ENCODE assay signal across 26 cellular contexts in the genomic region with DNA sequence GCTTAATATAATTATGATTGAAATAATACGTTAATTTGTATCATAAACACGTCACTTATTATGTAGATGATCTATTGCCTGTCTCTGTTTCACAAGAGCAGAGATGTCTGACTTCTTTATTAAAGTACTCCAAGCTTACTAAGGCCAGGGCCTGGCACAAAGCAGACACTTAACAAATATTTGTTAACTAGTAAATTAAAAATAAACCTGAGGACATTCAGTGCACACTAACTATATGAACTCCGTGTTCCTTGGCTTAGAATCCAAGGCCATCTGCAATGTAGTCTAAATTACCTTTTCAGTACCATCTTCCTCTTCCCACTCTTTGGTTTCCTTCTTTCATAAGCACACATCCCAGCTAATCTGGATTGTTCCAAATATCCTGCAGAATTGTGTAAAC.
"Had no signal": no experiment of that assay in that cellular context is flagged by ENCODE, and none has a peak within 500 bp of the region (broad histone marks: within the 10 kb centered on the region; RNA-seq: fewer than 3 reads in every experiment).

No MANE protein-coding gene starts in this region.

- H3K4me3 ChIP-seq: hepatocyte, lower lobe of right lung, right atrium auricular region, right lobe of liver, smooth muscle cell, testis, thyroid gland, transverse colon, upper lobe of left lung had no signal

- H3K9me3 ChIP-seq: lower lobe of right lung, right atrium auricular region, right lobe of liver, testis, thyroid gland, transverse colon, upper lobe of left lung had no signal

- ATAC-seq: left cardiac atrium; left lobe of liver; lower lobe of right lung; naive thymus-derived CD8-positive, alpha-beta T cell; right lobe of liver; stimulated activated memory B cell treated with anti-CD40 and anti-IgM and Interleukin-4, amounts not matched to agents 10 μg/mL and 1 μg/mL and 100 μg/mL, for 72 hours; stimulated activated naive CD8-positive, alpha-beta T cell treated with anti-CD3 and anti-CD28 coated beads, Interleukin-15, amount 100 ng/mL, for 72 hours had no signal

- H3K4me3 Mint-ChIP-seq: naive thymus-derived CD8-positive, alpha-beta T cell; nephron; neural crest cell; stimulated activated memory B cell treated with anti-CD40 and anti-IgM and Interleukin-4, amounts not matched to agents 10 μg/mL and 1 μg/mL and 100 μg/mL, for 72 hours; stimulated activated naive CD8-positive, alpha-beta T cell treated with anti-CD3 and anti-CD28 coated beads, Interleukin-15, amount 100 ng/mL, for 72 hours had no signal

- H3K27ac Mint-ChIP-seq: naive thymus-derived CD8-positive, alpha-beta T cell; nephron; stimulated activated memory B cell treated with anti-CD40 and anti-IgM and Interleukin-4, amounts not matched to agents 10 μg/mL and 1 μg/mL and 100 μg/mL, for 72 hours; stimulated activated naive CD8-positive, alpha-beta T cell treated with anti-CD3 and anti-CD28 coated beads, Interleukin-15, amount 100 ng/mL, for 72 hours had no signal

- DNase-seq: kidney glomerular epithelial cell; left cardiac atrium; lower lobe of right lung; mammary epithelial cell; naive thymus-derived CD8-positive, alpha-beta T cell; nucleus accumbens; right lobe of liver; stimulated activated CD4-positive, alpha-beta T cell treated with anti-CD3 and anti-CD28 coated beads, Interleukin-1b, Interleukin-23, amount 100 ng/mL, for 48 hours; stimulated activated CD4-positive, alpha-beta T cell treated with anti-CD3 and anti-CD28 coated beads, Interleukin-2, amount 100 ng/mL, for 48 hours; stimulated activated CD4-positive, alpha-beta T cell treated with anti-CD3 and anti-CD28 coated beads, Interleukin-4, amount 100 ng/mL, for 4 hours; stimulated activated CD8-positive, alpha-beta memory T cell treated with anti-CD3 and anti-CD28 coated beads, Interleukin-4, amount 100 ng/mL, for 48 hours; stimulated activated naive CD4-positive, alpha-beta T cell treated with Interleukin-2 at 50 U/mL for 16 hours; stimulated activated naive CD8-positive, alpha-beta T cell treated with anti-CD3 and anti-CD28 coated beads, Interleukin-15, amount 100 ng/mL, for 72 hours; substantia nigra; testis; thyroid gland; transverse colon; upper lobe of left lung had no signal

- H3K4me1 ChIP-seq: lower lobe of right lung, parathyroid adenoma, right atrium auricular region, right lobe of liver, testis, transverse colon, upper lobe of left lung had no signal

- H3K27me3 ChIP-seq: hepatocyte, right atrium auricular region, right lobe of liver, testis, thyroid gland, transverse colon, upper lobe of left lung had no signal

- H3K4me1 Mint-ChIP-seq: naive thymus-derived CD8-positive, alpha-beta T cell; nephron; stimulated activated memory B cell treated with anti-CD40 and anti-IgM and Interleukin-4, amounts not matched to agents 10 μg/mL and 1 μg/mL and 100 μg/mL, for 72 hours; stimulated activated naive CD8-positive, alpha-beta T cell treated with anti-CD3 and anti-CD28 coated beads, Interleukin-15, amount 100 ng/mL, for 72 hours had no signal

- H3K4me2 ChIP-seq: hepatocyte, smooth muscle cell had no signal

- H3K36me3 Mint-ChIP-seq: naive thymus-derived CD8-positive, alpha-beta T cell; stimulated activated memory B cell treated with anti-CD40 and anti-IgM and Interleukin-4, amounts not matched to agents 10 μg/mL and 1 μg/mL and 100 μg/mL, for 72 hours had no signal

- H3K27ac ChIP-seq: hepatocyte, lower lobe of right lung, parathyroid adenoma, right atrium auricular region, right lobe of liver, testis, thyroid gland, transverse colon, upper lobe of left lung had no signal

- H3K9me3 Mint-ChIP-seq: nephron; stimulated activated memory B cell treated with anti-CD40 and anti-IgM and Interleukin-4, amounts not matched to agents 10 μg/mL and 1 μg/mL and 100 μg/mL, for 72 hours had no signal

- H3K27me3 Mint-ChIP-seq: stimulated activated memory B cell treated with anti-CD40 and anti-IgM and Interleukin-4, amounts not matched to agents 10 μg/mL and 1 μg/mL and 100 μg/mL, for 72 hours; stimulated activated naive CD8-positive, alpha-beta T cell treated with anti-CD3 and anti-CD28 coated beads, Interleukin-15, amount 100 ng/mL, for 72 hours had no signal

- H3K36me3 ChIP-seq: lower lobe of right lung, right atrium auricular region, right lobe of liver, thyroid gland, transverse colon, upper lobe of left lung had no signal
